In the genomic region with DNA sequence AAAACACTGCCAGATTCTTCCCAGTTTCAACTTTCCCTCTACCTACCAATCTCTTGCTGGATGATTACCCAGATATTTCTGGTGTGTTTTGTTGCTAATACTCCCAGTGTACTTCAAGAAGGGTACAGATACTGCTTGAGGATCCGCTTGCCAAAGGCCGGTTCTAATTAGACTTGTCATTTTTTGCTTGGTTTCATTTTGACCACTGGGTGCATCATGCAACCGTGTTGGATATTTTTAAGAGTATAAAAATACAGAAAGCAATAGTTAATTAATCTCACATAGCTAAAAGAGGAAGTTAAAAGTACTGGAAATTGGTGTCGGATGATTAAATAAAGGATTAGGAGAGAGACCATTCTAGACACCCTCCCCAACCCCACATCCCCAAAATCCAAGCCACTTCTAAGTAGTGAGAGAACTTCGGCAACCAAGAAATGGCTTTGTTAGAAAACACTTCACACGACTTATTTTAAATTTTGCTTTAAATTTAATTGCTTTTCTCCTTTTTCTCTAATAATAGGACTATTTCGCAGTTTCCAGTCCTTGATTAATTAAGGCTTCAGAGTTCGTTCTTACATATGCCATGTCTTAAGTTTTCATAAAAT, we compare ENCODE assay signal across 9 cellular contexts. TPM values are rescaled to one million over a fixed set of nuclear protein-coding genes. Genes with fewer than 3 reads are reported as not detected.
A peak's percentile ranks its signal among the peaks of the same experiment; 100 is the strongest.
DNase-seq lines count a peak whose midpoint lies in the region; ATAC-seq, FAIRE-seq and TF ChIP-seq lines count a peak whose summit lies in the region.
"Had no signal": no experiment of that assay in that cellular context is flagged by ENCODE, and none has a peak within 500 bp of the region (broad histone marks: within the 10 kb centered on the region; RNA-seq: fewer than 3 reads in every experiment).

No MANE protein-coding gene starts in this region.

- TF ChIP-seq CTCF in bronchial epithelial cell (IDR thresholded peaks at IDR 0.05; ENCODE audit: insufficient read depth, low read length, severe bottlenecking) = no peak

- peak overlapping the region; percentile 99 for H3K27ac ChIP-seq in mucosa of rectum (ENCODE audit: low read depth in 2 of 2, low read length in 2 of 2)

- H3K36me3 ChIP-seq in bronchial epithelial cell (ENCODE audit: control insufficient read depth, insufficient read depth, low read length) (no peaks in the 10 kb centered on the region), mucosa of rectum (ENCODE audit: control insufficient read depth in 2 of 2, insufficient read depth in 2 of 2, low read length in 2 of 2) (no peaks in the 10 kb centered on the region)

- H3K4me1 ChIP-seq in mucosa of rectum (ENCODE audit: control insufficient read depth in 2 of 2, insufficient read depth in 2 of 2, low read length in 2 of 2) = peaks cover 3 to 7% of the 10 kb centered on the region in 2 donors

- H3K9ac ChIP-seq in mucosa of rectum (ENCODE audit: low read depth in 1 of 2, low read length in 2 of 2) = peak overlapping the region; percentile 76 to 92

- ATAC-seq in HG03432 (IDR thresholded peaks at IDR 0.05; ENCODE audit: unreplicated experiment) (no peak), GM21515 (IDR thresholded peaks at IDR 0.05; ENCODE audit: unreplicated experiment) (no peak)

- no peak for FAIRE-seq in bronchial epithelial cell (lab: Jason Lieb, UNC)
- FAIRE-seq: endometrium had no signal

- peak; percentile 19 for DNase-seq in SIG-M5 treated with dmso at 0.1 percent for 504 hours (lab: John Stamatoyannopoulos, UW; ENCODE audit: unreplicated experiment)
- DNase-seq in SIG-M5 (lab: John Stamatoyannopoulos, UW) = no peak
- DNase-seq in NCI-H2029 treated with DMSO at 0.1 percent for 48 hours (lab: John Stamatoyannopoulos, UW) = peak; percentile 90
- DNase-seq in bronchial epithelial cell (ENCODE audit: low read depth) = no peak
- DNase-seq in NCI-H2081 treated with DMSO at 0.1 percent for 48 hours (lab: John Stamatoyannopoulos, UW) = no peak

- H3K4me3 ChIP-seq in bronchial epithelial cell (ENCODE audit: low read depth, low read length) (peak overlapping the region; percentile 88), mucosa of rectum (ENCODE audit: low read length in 2 of 2) (peak overlapping the region; percentile 98)

- no peaks in the 10 kb centered on the region for H3K27me3 ChIP-seq in bronchial epithelial cell (ENCODE audit: control insufficient read depth, insufficient read depth, low read length)
- no peaks in the 10 kb centered on the region for H3K27me3 ChIP-seq in mucosa of rectum (ENCODE audit: control insufficient read depth in 2 of 2, insufficient read depth in 2 of 2, low read length in 2 of 2)

- H3K9me3 ChIP-seq in mucosa of rectum (ENCODE audit: control insufficient read depth in 2 of 2, low read length in 2 of 2) = no peaks in the 10 kb centered on the region

RNA-seq across cellular contexts. Expression of gene CDKN2C, which starts 2.5 kb away (rescaled TPM):
- total RNA-seq in bronchial epithelial cell = 0.79 and 1.0 TPM in 2 replicates

RNA-seq across cellular contexts. Expression of gene FAF1, which starts 7.5 kb away (rescaled TPM):
- total RNA-seq in bronchial epithelial cell = 44.5 and 52.7 TPM in 2 replicates

Comparison
In these comparisons a context has a peak if more than half of its experiments do, and no peak if none do; other contexts are left out.
1. DNase-seq: peak in SIG-M5 treated with dmso at 0.1 percent for 504 hours (single experiment) and NCI-H2029 treated with DMSO at 0.1 percent for 48 hours (single experiment); none in SIG-M5 (single experiment), bronchial epithelial cell (single experiment) and NCI-H2081 treated with DMSO at 0.1 percent for 48 hours (single experiment).